ENCODE assay signal across 7 cellular contexts in the genomic region with DNA sequence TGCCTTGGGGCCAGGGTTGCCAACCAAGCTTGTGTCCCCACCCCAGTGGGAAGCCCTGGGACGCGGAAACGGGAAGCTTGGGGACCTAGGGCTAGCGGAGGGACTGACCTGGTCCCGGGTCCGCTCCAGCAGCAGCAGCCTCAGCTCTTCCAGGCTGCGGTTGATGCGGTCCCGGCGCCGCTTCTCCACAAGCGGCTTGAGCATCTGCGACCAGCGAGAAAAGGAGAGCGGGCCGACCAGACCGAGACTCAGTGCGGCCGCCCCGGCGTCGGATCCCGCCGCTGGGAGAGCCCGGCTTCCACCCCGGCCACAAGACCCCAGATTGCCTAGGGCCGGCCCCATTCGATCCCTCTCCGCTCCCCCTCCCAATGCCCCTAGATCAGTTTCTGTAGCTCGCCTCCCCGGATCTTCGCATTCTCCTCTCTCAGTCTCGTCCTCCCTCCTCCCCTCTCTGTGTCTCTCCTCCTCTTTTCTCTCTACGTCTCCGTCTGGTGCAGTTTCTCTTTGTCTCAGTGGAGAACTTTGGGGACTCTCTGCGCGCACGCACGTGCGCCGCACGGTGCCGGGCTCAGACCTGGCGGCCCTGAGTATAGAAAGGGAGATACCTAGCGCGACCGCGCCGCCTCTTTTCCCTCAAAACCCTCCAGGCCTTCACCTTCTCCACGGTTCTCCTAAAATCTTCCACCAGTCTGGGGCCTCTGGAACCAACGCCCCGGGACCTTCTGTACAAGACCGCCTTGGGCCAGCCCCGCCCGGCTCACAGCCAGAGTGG. TPM values are rescaled to one million over a fixed set of nuclear protein-coding genes. Genes with fewer than 3 reads are reported as not detected.
DNase-seq lines count a peak whose midpoint lies in the region; FAIRE-seq and TF ChIP-seq lines count a peak whose summit lies in the region.
"Had no signal": no experiment of that assay in that cellular context is flagged by ENCODE, and none has a peak within 500 bp of the region (broad histone marks: within the 10 kb centered on the region; RNA-seq: fewer than 3 reads in every experiment).

No MANE protein-coding gene starts in this region.

- CTCF ChIA-PET in Calu3 (lab: Charles Lee), result no interaction called here

- H3K27ac Mint-ChIP-seq in Calu3 (ENCODE audit: unreplicated experiment), result peak overlapping the region; percentile 48

- DNase-seq in Calu3, result no peak
- DNase-seq in SJSA1 (ENCODE audit: low read depth in 1 of 2, low spot score in 2 of 2), result peak in 1 of 2 experiments; percentile 37
- DNase-seq in fibroblast of pulmonary artery (ENCODE audit: low read depth), result no peak
- DNase-seq in stimulated activated naive CD4-positive, alpha-beta T cell treated with Interleukin-2 at 50 U/mL for 16 hours (lab: John Stamatoyannopoulos, UW), result peak; percentile 31
- no peak for DNase-seq in Ammon's horn (ENCODE audit: low spot score)
- no peak for DNase-seq in RCC 7860 (ENCODE audit: low spot score)

- peaks cover 22% of the 10 kb centered on the region for H3K27me3 ChIP-seq in SJSA1 (replicated peaks)

- peak overlapping the region; percentile 45 for H3K4me3 ChIP-seq in SJSA1
- peak overlapping the region; percentile 54 for H3K4me3 ChIP-seq in fibroblast of pulmonary artery (replicated peaks; ENCODE audit: low read depth, low read length)

- peaks cover 64% of the 10 kb centered on the region for H3K4me1 Mint-ChIP-seq in Calu3 (ENCODE audit: low read depth, unreplicated experiment)

- no peak for TF ChIP-seq CTCF in Calu3 (IDR thresholded peaks at IDR 0.05; ENCODE audit: unreplicated experiment)
- no peak for TF ChIP-seq CTCF in fibroblast of pulmonary artery (IDR thresholded peaks at IDR 0.05; ENCODE audit: low read length, missing control alignments)

- no peak for FAIRE-seq in RCC 7860 (lab: Jason Lieb, UNC)

- H3K36me3 Mint-ChIP-seq in Calu3 (ENCODE audit: insufficient read depth, unreplicated experiment), result peaks cover 57% of the 10 kb centered on the region

- peaks cover 50% of the 10 kb centered on the region for H3K4me1 ChIP-seq in SJSA1 (replicated peaks)

- H3K9me3 Mint-ChIP-seq in Calu3 (ENCODE audit: low read depth, unreplicated experiment), result no peaks in the 10 kb centered on the region

- no peak overlapping the region for H3K27ac ChIP-seq in SJSA1

- H3K36me3 ChIP-seq in SJSA1, result no peaks in the 10 kb centered on the region

- intact Hi-C loops in Calu3 (cut with micrococcal nuclease; ENCODE audit: unreplicated experiment), result loop anchor here (5.0 kb wide), 1 partner anchor 34 kb away; no protein-coding TSS in a partner anchor

- peak overlapping the region; percentile 91 for H3K4me3 Mint-ChIP-seq in Calu3 (ENCODE audit: low read depth, unreplicated experiment)

- no TSS peak for BruUV-seq in Calu3 (replicated peaks; lab: Mats Ljungman, UMichigan)

- peaks cover 68% of the 10 kb centered on the region for H3K27me3 Mint-ChIP-seq in Calu3 (ENCODE audit: unreplicated experiment)

- H3K9me3 ChIP-seq in SJSA1 (replicated peaks), result no peaks in the 10 kb centered on the region

RNA-seq across cellular contexts. Expression of gene HES7, which starts 0.8 kb away (rescaled TPM):
- 0.28 and 0.69 TPM in 2 replicates for total RNA-seq in Calu3 (2022)
- not detected in 2 replicates for total RNA-seq in SJSA1 (2014; rRNA removed; shearing (Covaris generic))

RNA-seq across cellular contexts. Expression of gene ALOXE3, which starts 4.8 kb away (rescaled TPM):
- total RNA-seq in Calu3 (2022), result 0.20 TPM in 1 of 2 replicates, not detected in the other
- total RNA-seq in SJSA1 (2014; rRNA removed; shearing (Covaris generic)), result not detected in 2 replicates
- total RNA-seq: NCI-H460 had no signal

RNA-seq across cellular contexts. Expression of gene PER1, which starts 29.1 kb away (rescaled TPM):
- total RNA-seq in Calu3 (2022), result 16.1 and 17.0 TPM in 2 replicates
- 1.0 and 8.3 TPM in 2 replicates for total RNA-seq in SJSA1 (2014; rRNA removed; shearing (Covaris generic))

RNA-seq across cellular contexts. Expression of gene ALOX12B, which starts 35.6 kb away (rescaled TPM):
- total RNA-seq in Calu3 (2022), result not detected in 2 replicates
- not detected in 2 replicates for total RNA-seq in SJSA1 (2014; rRNA removed; shearing (Covaris generic))

RNA-seq across cellular contexts. Expression of gene VAMP2, which starts 39.6 kb away (rescaled TPM):
- total RNA-seq in Calu3 (2022), result 18.1 and 22.1 TPM in 2 replicates
- 2.9 and 9.7 TPM in 2 replicates for total RNA-seq in SJSA1 (2014; rRNA removed; shearing (Covaris generic))
